In the genomic region with DNA sequence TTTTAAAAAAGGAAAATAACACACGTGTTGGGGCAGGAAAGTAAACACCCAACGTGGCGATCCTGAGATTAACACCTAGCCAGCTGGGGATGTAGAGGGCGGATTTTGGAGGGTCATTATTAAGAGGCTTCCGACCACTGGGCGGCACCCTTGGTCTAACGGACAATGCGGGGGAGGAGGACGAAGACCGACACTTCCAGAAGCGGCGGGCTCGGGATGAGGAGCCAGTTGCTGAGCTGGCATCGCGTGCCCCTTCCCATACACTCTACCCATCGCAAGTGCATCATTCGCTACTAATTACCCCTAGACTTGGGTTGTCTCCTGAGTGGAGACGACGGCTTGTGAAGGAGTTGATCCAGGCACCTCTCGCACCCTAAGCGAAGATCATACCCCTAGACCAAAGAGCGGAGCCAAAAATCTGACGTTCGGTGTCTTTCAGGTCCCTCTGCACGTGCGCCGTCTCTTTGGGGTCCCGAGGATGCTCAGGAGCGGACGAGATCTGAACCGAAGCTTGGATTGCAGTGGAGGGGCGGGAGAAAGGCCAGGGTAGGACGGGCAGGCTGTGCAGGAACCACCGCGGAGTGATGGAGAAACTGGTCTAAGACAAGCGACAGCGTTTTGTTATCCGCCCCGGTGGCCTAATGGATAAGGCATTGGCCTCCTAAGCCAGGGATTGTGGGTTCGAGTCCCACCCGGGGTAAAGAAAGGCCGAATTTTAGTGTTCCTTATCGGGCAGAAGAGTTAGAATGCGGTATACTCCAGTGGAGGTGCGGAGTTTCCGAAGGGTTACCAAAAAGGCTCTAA, we compare ENCODE assay signal across 8 cellular contexts. TPM values are rescaled to one million over a fixed set of nuclear protein-coding genes. Genes with fewer than 3 reads are reported as not detected.
A peak's percentile ranks its signal among the peaks of the same experiment; 100 is the strongest.
DNase-seq lines count a peak whose midpoint lies in the region; ATAC-seq and TF ChIP-seq lines count a peak whose summit lies in the region.

No MANE protein-coding gene starts in this region.

- peaks cover 10% of the 10 kb centered on the region for H3K4me1 Mint-ChIP-seq in MCF 10A (ENCODE audit: insufficient read depth, unreplicated experiment)

- DNase-seq in NCI-H2107 (lab: John Stamatoyannopoulos, UW) = peak; percentile 40
- DNase-seq in UCSD-AML1 (lab: John Stamatoyannopoulos, UW; ENCODE audit: unreplicated experiment) = peak; percentile 92
- DNase-seq in MCF 10A (ENCODE audit: unreplicated experiment) = peak; percentile 93

- peak overlapping the region; percentile 88 for H3K27ac ChIP-seq in 22Rv1
- no peak overlapping the region for H3K27ac ChIP-seq in iPS-20b (ENCODE audit: low read length)
- H3K27ac ChIP-seq in skeletal muscle tissue (ENCODE audit: low read depth, low read length) = no peak overlapping the region

- H3K4me3 Mint-ChIP-seq in MCF 10A (ENCODE audit: unreplicated experiment) = peak overlapping the region; percentile 83

- peak; percentile 78 for TF ChIP-seq CTCF in 22Rv1 (IDR thresholded peaks at IDR 0.05)
- peak; percentile 19 for TF ChIP-seq CTCF in MCF 10A (IDR thresholded peaks at IDR 0.05; ENCODE audit: unreplicated experiment)

- H3K36me3 ChIP-seq in iPS-20b (ENCODE audit: insufficient read depth, low read depth, low read length) = no peaks in the 10 kb centered on the region
- H3K36me3 ChIP-seq in skeletal muscle tissue (ENCODE audit: control insufficient read depth in 3 of 3, insufficient read depth in 3 of 3, low read length in 3 of 3) = no peaks in the 10 kb centered on the region

- H3K4me3 ChIP-seq in iPS-20b (ENCODE audit: low read length) (peak overlapping the region; percentile 86), skeletal muscle tissue (ENCODE audit: low read length in 3 of 3) (peak overlapping the region; percentile 42 to 69 (median 68))

- ATAC-seq in GM21447 (IDR thresholded peaks at IDR 0.05; ENCODE audit: unreplicated experiment) = peak; percentile 29
- ATAC-seq in GM18519 (IDR thresholded peaks at IDR 0.05; ENCODE audit: low FRiP score, unreplicated experiment) = no peak

- CTCF ChIA-PET in MCF 10A (lab: Yijun Ruan, JAX) = interaction anchor here (0.6 to 6.8 kb wide), 6 partner anchors 14 to 227 kb away, joined by 3 to 75 read pairs (median 3); partner anchors contain the start of gene ZNF213

- intact Hi-C loops in MCF 10A (cut with micrococcal nuclease) = loop anchor here (1.0 to 2.0 kb wide), 2 partner anchors 14 to 348 kb away; no protein-coding TSS in a partner anchor

- POLR2A ChIA-PET in MCF 10A (lab: Yijun Ruan, JAX) = interaction anchor here (0.6 to 3.7 kb wide), 7 partner anchors 16 to 1402 kb away, joined by 3 to 31 read pairs (median 4); partner anchors contain the start of gene ZNF213

- no peaks in the 10 kb centered on the region for H3K9me3 Mint-ChIP-seq in MCF 10A (ENCODE audit: unreplicated experiment)

- peak overlapping the region; percentile 64; the same call in 1 of the 2 replicates for H3K9ac ChIP-seq in iPS-20b (ENCODE audit: low read depth, low read length)
- H3K9ac ChIP-seq in skeletal muscle tissue (ENCODE audit: low read depth in 1 of 3, low read length in 3 of 3) = peak overlapping the region in 2 of 3 donors; percentile 0 to 66

- H3K27me3 ChIP-seq in iPS-20b (ENCODE audit: insufficient read depth, low read length) (peaks cover 39% of the 10 kb centered on the region), skeletal muscle tissue (ENCODE audit: control insufficient read depth in 3 of 3, insufficient read depth in 3 of 3, low read length in 3 of 3) (peaks cover under 1 to 31% (median 24%) of the 10 kb centered on the region in 3 donors)

- no TSS peak for BruUV-seq in MCF 10A (replicated peaks; lab: Mats Ljungman, UMichigan)

- H3K27me3 Mint-ChIP-seq in MCF 10A (ENCODE audit: insufficient read depth, unreplicated experiment) = no peaks in the 10 kb centered on the region

- H3K27ac Mint-ChIP-seq in MCF 10A (ENCODE audit: low read depth, unreplicated experiment) = no peak overlapping the region

- peaks cover 39% of the 10 kb centered on the region for H3K36me3 Mint-ChIP-seq in MCF 10A (ENCODE audit: insufficient read depth, unreplicated experiment)

- H3K9me3 ChIP-seq in iPS-20b (ENCODE audit: insufficient read depth, low read depth, low read length) (no peaks in the 10 kb centered on the region), skeletal muscle tissue (ENCODE audit: control insufficient read depth in 3 of 3, low read length in 3 of 3) (peaks cover 0 to 6% (median 0%) of the 10 kb centered on the region in 3 donors)

- no peaks in the 10 kb centered on the region for H3K4me1 ChIP-seq in iPS-20b (ENCODE audit: insufficient read depth, low read length)
- H3K4me1 ChIP-seq in skeletal muscle tissue (ENCODE audit: control insufficient read depth in 3 of 3, insufficient read depth in 3 of 3, low read length in 3 of 3) = peaks cover 17 to 27% (median 27%) of the 10 kb centered on the region in 3 donors

RNA-seq across cellular contexts. Expression of gene ZNF213, which starts 17.6 kb away (rescaled TPM):
- 19.7 and 20.7 TPM in 2 replicates for total RNA-seq in MCF 10A (2022)
- 4.2 TPM for total RNA-seq in skeletal muscle tissue

RNA-seq across cellular contexts. Expression of gene OR1F1, which starts 35.5 kb away (rescaled TPM):
- total RNA-seq in MCF 10A (2022) = not detected in 2 replicates
- total RNA-seq in skeletal muscle tissue = not detected

RNA-seq across cellular contexts. Expression of gene ZNF205, which starts 40.1 kb away (rescaled TPM):
- total RNA-seq in MCF 10A (2022) (11.8 and 12.1 TPM in 2 replicates), skeletal muscle tissue (7.3 TPM)

RNA-seq across cellular contexts. Expression of gene ZSCAN10, which starts 53.4 kb away (rescaled TPM):
- total RNA-seq in MCF 10A (2022) (0.49 and 1.4 TPM in 2 replicates), skeletal muscle tissue (not detected)

Comparison
In these comparisons a context has a peak if more than half of its experiments do, and no peak if none do; other contexts are left out.
1. DNase-seq: peak in every context shown above with its lines; median percentile 93 in MCF 10A; 92 in UCSD-AML1; 40 in NCI-H2107.